8 cellular contexts compared by ENCODE assay signal in genomic region chr19:6739390-6739883, GRCh38. TPM values are rescaled to one million over a fixed set of nuclear protein-coding genes. Genes with fewer than 3 reads are reported as not detected.
DNase-seq lines count a peak whose midpoint lies in the region; ATAC-seq and TF ChIP-seq lines count a peak whose summit lies in the region.

TRIP10 (plus strand) TSS chr19:6739680; CDS start chr19:6739762, 82 bp downstream.

- no peak for TF ChIP-seq CTCF in GM13976 (IDR thresholded peaks at IDR 0.05; ENCODE audit: borderline replicate concordance, control extremely low read depth, extremely low read depth, insufficient read depth, missing control alignments)

- DNase-seq in GM13976 (ENCODE audit: low spot score): peak; percentile 97
- peak; percentile 44 for DNase-seq in NCI-H226
- peak; percentile 79 for DNase-seq in activated CD4-positive, alpha-beta T cell treated with anti-CD3 and anti-CD28 coated beads, Interleukin-2, amount 50 U/mL, for 1 hour
- peak; percentile 66 for DNase-seq in dedifferentiated amniotic fluid mesenchymal stem cell (ENCODE audit: extremely low spot score)
- peak; percentile 79 to 91 for DNase-seq in left colon
- DNase-seq in stimulated activated CD4-positive, alpha-beta T cell treated with anti-CD3 and anti-CD28 coated beads, Interleukin-1b, Interleukin-23, amount 100 ng/mL, for 24 hours (ENCODE audit: low read depth in 4 of 4, low spot score in 1 of 4): peak; percentile 50 to 72 (median 70)

- in situ Hi-C loops in GM13976 (cut with MboI; ENCODE audit: low sequenced_read_pairs, unreplicated experiment): loop anchor here (5.0 kb wide), 1 partner anchor 217 kb away; no protein-coding TSS in a partner anchor

- intact Hi-C loops in left colon (cut with DNase I, micrococcal nuclease): no loop called here

- ATAC-seq in left colon (peak; percentile 41), GM18498 (IDR thresholded peaks at IDR 0.05; ENCODE audit: unreplicated experiment) (no peak), HG02885 (IDR thresholded peaks at IDR 0.05; ENCODE audit: poor library complexity, unreplicated experiment) (no peak)

RNA-seq across cellular contexts. Expression of gene TRIP10, which starts in this region (rescaled TPM):
- total RNA-seq in left colon: 10 to 100 TPM; 73.6 to 73.9 TPM

Comparison
In these comparisons a context has a peak if more than half of its experiments do, and no peak if none do; other contexts are left out.
1. DNase-seq: peak in every context shown above with its lines; median percentile 97 in GM13976; 85 in left colon; 79 in activated CD4-positive, alpha-beta T cell treated with anti-CD3 and anti-CD28 coated beads, Interleukin-2, amount 50 U/mL, for 1 hour; 70 in stimulated activated CD4-positive, alpha-beta T cell treated with anti-CD3 and anti-CD28 coated beads, Interleukin-1b, Interleukin-23, amount 100 ng/mL, for 24 hours; 66 in dedifferentiated amniotic fluid mesenchymal stem cell; 44 in NCI-H226.